Comparison of ENCODE assay signal across 17 cellular contexts in the genomic region with DNA sequence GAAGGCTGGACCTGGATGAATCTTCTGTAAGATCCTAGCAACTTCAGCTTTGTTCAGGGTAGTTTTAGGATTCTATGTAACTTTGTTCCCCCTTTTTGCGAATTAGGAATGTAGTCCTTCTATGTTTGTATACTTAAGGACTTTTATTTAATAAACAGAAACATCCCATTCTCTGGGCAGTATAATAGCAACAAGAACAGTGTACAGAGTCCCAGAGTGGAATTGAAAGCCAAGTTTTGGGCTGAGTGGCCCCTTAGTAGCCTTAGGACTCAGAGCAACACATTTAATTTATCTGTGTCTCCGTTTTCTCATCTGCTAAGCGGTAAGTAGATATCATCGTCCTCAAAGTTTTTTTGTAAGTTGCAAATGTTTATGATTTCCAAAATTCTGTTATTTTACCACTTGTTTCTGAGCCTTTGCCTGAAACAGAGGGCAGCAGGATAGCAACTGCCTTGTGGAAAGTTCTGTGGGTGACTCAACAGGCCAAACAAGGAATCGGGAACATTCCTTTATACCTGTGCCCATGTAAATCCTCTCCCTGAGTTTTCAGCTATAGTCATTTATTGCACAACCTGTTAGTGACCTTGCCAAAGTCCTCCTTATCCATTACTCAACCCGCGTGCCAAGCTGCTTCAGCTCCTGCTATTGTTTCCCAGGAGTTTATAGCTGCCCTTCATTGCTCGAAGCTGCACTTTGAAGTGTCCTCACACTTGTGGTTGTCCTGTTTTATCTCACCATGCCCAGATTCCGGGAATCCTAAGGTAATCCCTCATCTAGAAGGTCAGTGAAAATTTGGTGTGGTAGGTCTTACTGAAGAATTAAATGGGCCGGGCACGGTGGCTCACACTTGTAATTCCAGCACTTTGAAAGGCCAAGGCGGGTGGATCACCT.
DNase-seq lines count a peak whose midpoint lies in the region; ATAC-seq and TF ChIP-seq lines count a peak whose summit lies in the region.
"Had no signal": no experiment of that assay in that cellular context is flagged by ENCODE, and none has a peak within 500 bp of the region (broad histone marks: within the 10 kb centered on the region; RNA-seq: fewer than 3 reads in every experiment).

No MANE protein-coding gene starts in this region.

- no peaks in the 10 kb centered on the region for H3K36me3 ChIP-seq in left lung
- H3K36me3 ChIP-seq: neutrophil had no signal

- peak overlapping the region; percentile 71 to 72 for H3K27ac ChIP-seq in left lung
- H3K27ac ChIP-seq: 22Rv1, KMS-11, neutrophil had no signal

- POLR2A ChIA-PET in MCF 10A (lab: Yijun Ruan, JAX): interaction anchor here (0.6 to 6.0 kb wide), 15 partner anchors 8 to 1323 kb away, joined by 3 to 69 read pairs (median 4); partner anchors contain the start of gene AHR

- H3K9me3 Mint-ChIP-seq in MCF 10A (ENCODE audit: unreplicated experiment): no peaks in the 10 kb centered on the region

- peak overlapping the region; percentile 94 for H3K27ac Mint-ChIP-seq in MCF 10A (ENCODE audit: low read depth, unreplicated experiment)
- H3K27ac Mint-ChIP-seq: activated CD4-positive, alpha-beta T cell treated with anti-CD3 and anti-CD28 coated beads, Interleukin-2, amount 10 ng/mL, durations not matched to agents 24 days and 14 days had no signal

- H3K27me3 Mint-ChIP-seq in MCF 10A (ENCODE audit: insufficient read depth, unreplicated experiment): no peaks in the 10 kb centered on the region
- H3K27me3 Mint-ChIP-seq: activated CD4-positive, alpha-beta T cell treated with anti-CD3 and anti-CD28 coated beads, Interleukin-2, amount 10 ng/mL, durations not matched to agents 24 days and 14 days had no signal

- peaks cover 10 to 17% of the 10 kb centered on the region in 2 donors for H3K4me1 ChIP-seq in left lung

- CTCF ChIA-PET in MCF 10A (lab: Yijun Ruan, JAX): interaction anchor here (0.7 to 1.1 kb wide), 2 partner anchors 13 to 84 kb away, joined by 3 read pairs; no protein-coding TSS in a partner anchor

- peak; percentile 50 for DNase-seq in DMS53 (lab: John Stamatoyannopoulos, UW)
- no peak for DNase-seq in DMS53 treated with DMSO at 0.1 percent for 48 hours (lab: John Stamatoyannopoulos, UW; ENCODE audit: unreplicated experiment)
- DNase-seq in MCF 10A (ENCODE audit: unreplicated experiment): peak; percentile 99
- peak in 1 of 2 donors; percentile 55 for DNase-seq in left lung
- DNase-seq in ureter (ENCODE audit: low spot score): peak; percentile 45
- DNase-seq in activated T-cell treated with anti-CD3 and anti-CD28 coated beads, Interleukin-2, amount 50 U/mL, for 48 hours: no peak
- DNase-seq: activated CD4-positive, alpha-beta T cell treated with anti-CD3 and anti-CD28 coated beads, Interleukin-2, amount 10 ng/mL, durations not matched to agents 24 days and 14 days; activated naive CD4-positive, alpha-beta T cell; DMS79; NCI-H2227 treated with DMSO at 0.1 percent for 48 hours; stimulated activated CD4-positive, alpha-beta T cell treated with anti-CD3 and anti-CD28 coated beads, Interleukin-4, amount 100 ng/mL, for 1 hour; substantia nigra had no signal

- ATAC-seq in left lung (peak; percentile 88), GM19351 (IDR thresholded peaks at IDR 0.05; ENCODE audit: unreplicated experiment) (no peak), GM21390 (IDR thresholded peaks at IDR 0.05; ENCODE audit: unreplicated experiment) (no peak)

- H3K36me3 Mint-ChIP-seq in MCF 10A (ENCODE audit: insufficient read depth, unreplicated experiment): no peaks in the 10 kb centered on the region

- TSS peak; percentile 64 for BruUV-seq in MCF 10A (replicated peaks; lab: Mats Ljungman, UMichigan)

- H3K4me3 ChIP-seq in left lung: no peak overlapping the region

- no peaks in the 10 kb centered on the region for H3K9me3 ChIP-seq in left lung
- H3K9me3 ChIP-seq: neutrophil had no signal

- no peaks in the 10 kb centered on the region for H3K27me3 ChIP-seq in left lung
- H3K27me3 ChIP-seq: neutrophil had no signal

- H3K4me3 Mint-ChIP-seq in MCF 10A (ENCODE audit: unreplicated experiment): peak overlapping the region; percentile 38
- H3K4me3 Mint-ChIP-seq: activated CD4-positive, alpha-beta T cell treated with anti-CD3 and anti-CD28 coated beads, Interleukin-2, amount 10 ng/mL, durations not matched to agents 24 days and 14 days had no signal

- no peak for TF ChIP-seq CTCF in MCF 10A (IDR thresholded peaks at IDR 0.05; ENCODE audit: unreplicated experiment)
- no peak for TF ChIP-seq CTCF in left lung (IDR thresholded peaks at IDR 0.05)

- intact Hi-C loops in MCF 10A (cut with micrococcal nuclease): loop anchor here (1.0 to 5.0 kb wide), 3 partner anchors 45 to 200 kb away; no protein-coding TSS in a partner anchor
- intact Hi-C loops in left lung (cut with DNase I): no loop called here

- peaks cover 36% of the 10 kb centered on the region for H3K4me1 Mint-ChIP-seq in MCF 10A (ENCODE audit: insufficient read depth, unreplicated experiment)
- H3K4me1 Mint-ChIP-seq: activated CD4-positive, alpha-beta T cell treated with anti-CD3 and anti-CD28 coated beads, Interleukin-2, amount 10 ng/mL, durations not matched to agents 24 days and 14 days had no signal

Comparison
In these comparisons a context has a peak if more than half of its experiments do, and no peak if none do; other contexts are left out.
1. DNase-seq: peak in DMS53 (single experiment), MCF 10A (single experiment) and ureter (single experiment); none in DMS53 treated with DMSO at 0.1 percent for 48 hours (single experiment) and activated T-cell treated with anti-CD3 and anti-CD28 coated beads, Interleukin-2, amount 50 U/mL, for 48 hours (0 of 2).